ENCODE assay signal across 8 cellular contexts in the genomic region with DNA sequence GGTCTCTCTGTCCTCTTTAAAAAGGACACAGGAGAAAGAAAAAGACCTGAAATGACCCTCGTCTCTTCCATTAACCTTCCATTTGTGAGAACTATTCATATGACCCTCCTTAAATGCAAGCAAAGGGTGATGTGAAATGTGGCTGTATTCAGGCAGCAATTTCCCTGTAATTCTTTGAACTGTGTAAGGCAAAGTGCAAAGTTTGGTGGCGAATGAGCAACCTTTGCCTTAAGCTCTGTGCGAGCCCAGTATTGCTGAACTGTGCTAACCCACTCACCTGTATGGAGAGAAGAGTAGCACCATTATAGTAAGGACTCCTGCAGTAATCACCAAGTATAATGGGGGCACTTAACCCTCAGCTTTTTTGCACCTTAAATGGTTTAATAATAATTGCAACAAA.
"Had no signal": no experiment of that assay in that cellular context is flagged by ENCODE, and none has a peak within 500 bp of the region (broad histone marks: within the 10 kb centered on the region; RNA-seq: fewer than 3 reads in every experiment).

No MANE protein-coding gene starts in this region.

- H3K9me3 ChIP-seq: HAP-1 had no signal

- H3K9ac ChIP-seq: GM23248 had no signal

- H3K27ac ChIP-seq: GM23248 had no signal

- DNase-seq: GM23248, GOT3, H7, HFFc6, KBM-7 had no signal

- H3K4me1 ChIP-seq: HAP-1 had no signal

- FAIRE-seq: HTR-8/SVneo had no signal

- H3K36me3 ChIP-seq: HAP-1 had no signal

- ATAC-seq: HCT116 had no signal

- H3K4me3 ChIP-seq: GM23248, HAP-1 had no signal
